27 cellular contexts compared by ENCODE assay signal in the genomic region with DNA sequence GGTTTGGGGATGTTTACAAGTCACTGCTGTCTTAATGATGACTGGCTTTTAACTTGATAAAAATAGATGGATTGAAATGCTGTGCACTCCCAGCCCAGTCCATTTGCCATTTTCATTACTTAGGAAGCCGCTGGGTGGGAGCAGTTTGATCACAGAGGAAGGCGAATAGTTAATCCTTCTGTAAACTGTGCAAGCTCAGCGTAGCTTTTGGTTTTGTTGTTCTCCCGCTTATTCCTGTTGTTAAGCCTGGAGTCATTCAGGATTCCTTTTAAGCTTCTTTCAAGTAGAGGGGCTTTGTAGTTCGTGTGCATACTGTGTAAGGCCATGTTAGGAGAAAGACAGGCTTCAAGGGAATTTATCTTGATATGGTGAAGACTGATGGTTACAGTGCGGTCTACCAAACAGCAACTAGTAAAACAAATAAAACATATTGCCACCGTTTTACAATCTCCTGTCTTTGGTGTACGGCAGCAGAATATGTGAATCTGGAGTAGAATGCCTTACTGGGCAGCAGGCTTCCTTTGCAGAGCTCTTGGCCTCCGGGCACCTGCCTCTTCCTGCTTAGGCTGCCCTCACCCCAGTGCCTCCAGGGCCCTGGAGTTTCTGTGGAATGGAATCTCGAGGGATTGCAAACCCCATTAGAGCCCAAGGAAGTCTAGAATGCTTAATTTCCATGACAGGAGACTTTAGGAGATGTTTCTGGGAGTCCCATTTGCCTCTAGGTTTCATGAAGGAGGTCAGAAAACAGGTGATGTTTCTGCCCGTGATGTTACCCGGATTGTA.
DNase-seq lines count a peak whose midpoint lies in the region; ATAC-seq and TF ChIP-seq lines count a peak whose summit lies in the region.
"Had no signal": no experiment of that assay in that cellular context is flagged by ENCODE, and none has a peak within 500 bp of the region (broad histone marks: within the 10 kb centered on the region; RNA-seq: fewer than 3 reads in every experiment).

No MANE protein-coding gene starts in this region.

- peak overlapping the region; percentile 25 for H3K27ac Mint-ChIP-seq in HFFc6
- no peak overlapping the region for H3K27ac Mint-ChIP-seq in T-cell
- H3K27ac Mint-ChIP-seq: activated CD4-positive, alpha-beta memory T cell treated with anti-CD3 and anti-CD28 coated beads for 36 hours; activated naive CD4-positive, alpha-beta T cell treated with anti-CD3 and anti-CD28 coated beads, Interleukin-2, amount 10 ng/mL, durations not matched to agents 7 days and 5 days; immature natural killer cell; type B pancreatic cell had no signal

- no peak for DNase-seq in HFFc6
- DNase-seq in hepatocyte (ENCODE audit: low spot score) = no peak
- no peak for DNase-seq in prostate gland (ENCODE audit: low spot score)
- DNase-seq in T-cell = no peak
- DNase-seq in esophagus muscularis mucosa (ENCODE audit: extremely low spot score) = no peak
- DNase-seq in SHP77 (lab: John Stamatoyannopoulos, UW) = no peak
- DNase-seq: activated CD4-positive, alpha-beta memory T cell treated with anti-CD3 and anti-CD28 coated beads for 36 hours; activated CD8-positive, alpha-beta memory T cell treated with anti-CD3 and anti-CD28 coated beads, Interleukin-2, amount 50 U/mL, for 48 hours; activated naive CD4-positive, alpha-beta T cell treated with anti-CD3 and anti-CD28 coated beads, Interleukin-2, amount 10 ng/mL, durations not matched to agents 7 days and 5 days; Caco-2; DMS79 treated with DMSO at 0.1 percent for 48 hours; gastrocnemius medialis; hypothalamus; immature natural killer cell; mesenchymal stem cell; NCI-H1092; NCI-H1694 treated with DMSO at 0.1 percent for 48 hours; NCI-H2227 treated with DMSO at 0.1 percent for 48 hours; NCI-H69; occipital lobe; SJCRH30; small intestine; stimulated activated CD4-positive, alpha-beta T cell treated with anti-CD3 and anti-CD28 coated beads, Interleukin-1b, Interleukin-23, amount 100 ng/mL, for 48 hours had no signal

- H3K27ac ChIP-seq in VCaP (peak overlapping the region; percentile 48), hepatocyte (no peak overlapping the region), prostate gland (peak overlapping the region; percentile 5 to 8), esophagus muscularis mucosa (replicated peaks in 1 of 4) (no peak overlapping the region)
- H3K27ac ChIP-seq: C4-2B, SJCRH30 had no signal

- CTCF ChIA-PET in T-cell (lab: Charles Lee) = no interaction called here

- no peaks in the 10 kb centered on the region for H3K36me3 ChIP-seq in hepatocyte (replicated peaks; ENCODE audit: insufficient read depth, low read depth)
- no peaks in the 10 kb centered on the region for H3K36me3 ChIP-seq in prostate gland
- peaks cover 0 to 46% (median 18%) of the 10 kb centered on the region in 4 donors for H3K36me3 ChIP-seq in esophagus muscularis mucosa

- H3K4me3 Mint-ChIP-seq in HFFc6 (no peak overlapping the region; the same call in 1 of the 2 replicates), T-cell (no peak overlapping the region)
- H3K4me3 Mint-ChIP-seq: activated CD4-positive, alpha-beta memory T cell treated with anti-CD3 and anti-CD28 coated beads for 36 hours; activated naive CD4-positive, alpha-beta T cell treated with anti-CD3 and anti-CD28 coated beads, Interleukin-2, amount 10 ng/mL, durations not matched to agents 7 days and 5 days; immature natural killer cell; type B pancreatic cell had no signal

- no peaks in the 10 kb centered on the region for H3K9me2 ChIP-seq in hepatocyte (replicated peaks; ENCODE audit: insufficient read depth)

- no peak for TF ChIP-seq EP300 in esophagus muscularis mucosa (IDR thresholded peaks at IDR 0.05)

- peak overlapping the region; percentile 39 for H3K4me2 ChIP-seq in hepatocyte

- no peak overlapping the region for H3K4me3 ChIP-seq in hepatocyte
- H3K4me3 ChIP-seq in prostate gland = no peak overlapping the region
- H3K4me3 ChIP-seq in esophagus muscularis mucosa = no peak overlapping the region
- H3K4me3 ChIP-seq: gastrocnemius medialis, SJCRH30 had no signal

- no peak overlapping the region for H2AFZ ChIP-seq in hepatocyte

- no peaks in the 10 kb centered on the region for H3K27me3 ChIP-seq in hepatocyte
- no peaks in the 10 kb centered on the region for H3K27me3 ChIP-seq in prostate gland (replicated peaks; ENCODE audit: insufficient read depth)
- no peaks in the 10 kb centered on the region for H3K27me3 ChIP-seq in esophagus muscularis mucosa
- H3K27me3 ChIP-seq: gastrocnemius medialis, SJCRH30 had no signal

- H3K27me3 Mint-ChIP-seq in HFFc6 (ENCODE audit: insufficient read depth) = peaks cover 11% of the 10 kb centered on the region
- peaks cover 2 to 4% of the 10 kb centered on the region in 2 donors for H3K27me3 Mint-ChIP-seq in T-cell
- H3K27me3 Mint-ChIP-seq: activated naive CD4-positive, alpha-beta T cell treated with anti-CD3 and anti-CD28 coated beads, Interleukin-2, amount 10 ng/mL, durations not matched to agents 7 days and 5 days; type B pancreatic cell had no signal

- TF ChIP-seq CTCF in HFFc6 (IDR thresholded peaks at IDR 0.05) (no peak), VCaP (conservative IDR thresholded peaks at IDR 0.05) (no peak), hepatocyte (IDR thresholded peaks at IDR 0.05; ENCODE audit: poor library complexity) (no peak), prostate gland (IDR thresholded peaks at IDR 0.05) (no peak), esophagus muscularis mucosa (IDR thresholded peaks at IDR 0.05) (no peak)

- H3K9me3 Mint-ChIP-seq in HFFc6 (no peaks in the 10 kb centered on the region), T-cell (no peaks in the 10 kb centered on the region)
- H3K9me3 Mint-ChIP-seq: activated CD4-positive, alpha-beta memory T cell treated with anti-CD3 and anti-CD28 coated beads for 36 hours; activated naive CD4-positive, alpha-beta T cell treated with anti-CD3 and anti-CD28 coated beads, Interleukin-2, amount 10 ng/mL, durations not matched to agents 7 days and 5 days; immature natural killer cell; type B pancreatic cell had no signal

- H3K36me3 Mint-ChIP-seq in HFFc6 (ENCODE audit: low read depth) (peaks cover 42% of the 10 kb centered on the region), T-cell (no peaks in the 10 kb centered on the region)
- H3K36me3 Mint-ChIP-seq: activated CD4-positive, alpha-beta memory T cell treated with anti-CD3 and anti-CD28 coated beads for 36 hours; activated naive CD4-positive, alpha-beta T cell treated with anti-CD3 and anti-CD28 coated beads, Interleukin-2, amount 10 ng/mL, durations not matched to agents 7 days and 5 days had no signal

- peaks cover 52% of the 10 kb centered on the region for H3K4me1 Mint-ChIP-seq in HFFc6 (ENCODE audit: low read depth)
- no peaks in the 10 kb centered on the region for H3K4me1 Mint-ChIP-seq in T-cell
- H3K4me1 Mint-ChIP-seq: activated naive CD4-positive, alpha-beta T cell treated with anti-CD3 and anti-CD28 coated beads, Interleukin-2, amount 10 ng/mL, durations not matched to agents 7 days and 5 days had no signal

- 38% methylated on average over 12 of the region's 12 CpGs for WGBS in hepatocyte (ENCODE audit: low lambda C conversion rate, missing lambda C conversion rate)
- 44% methylated on average over 12 of the region's 12 CpGs for WGBS in prostate gland
- WGBS in esophagus muscularis mucosa = 78% methylated on average over 12 of the region's 12 CpGs

- intact Hi-C loops in prostate gland (cut with DNase I) = no loop called here
- intact Hi-C loops in esophagus muscularis mucosa (cut with DNase I) = no loop called here

- H3K4me1 ChIP-seq in hepatocyte (ENCODE audit: insufficient read depth) = peaks cover 9% of the 10 kb centered on the region
- H3K4me1 ChIP-seq in prostate gland (replicated peaks) = no peaks in the 10 kb centered on the region
- peaks cover 9 to 50% (median 27%) of the 10 kb centered on the region in 4 donors for H3K4me1 ChIP-seq in esophagus muscularis mucosa
- H3K4me1 ChIP-seq: SJCRH30 had no signal

- peaks cover 10% of the 10 kb centered on the region for H3K79me2 ChIP-seq in hepatocyte

- TF ChIP-seq POLR2A in prostate gland (IDR thresholded peaks at IDR 0.05) (no peak), esophagus muscularis mucosa (IDR thresholded peaks at IDR 0.05; ENCODE audit: low read depth) (no peak)

- H3K9me3 ChIP-seq in hepatocyte (ENCODE audit: low read depth) (no peaks in the 10 kb centered on the region), prostate gland (no peaks in the 10 kb centered on the region), esophagus muscularis mucosa (no peaks in the 10 kb centered on the region)
- H3K9me3 ChIP-seq: Caco-2, gastrocnemius medialis, SJCRH30 had no signal

- POLR2A ChIA-PET in T-cell (lab: Charles Lee) = interaction anchor here in 1 of 2 donors (0.6 kb wide), 1 partner anchor 142 kb away, joined by 12 read pairs; a partner anchor contains a TSS

- no peak for ATAC-seq in T-cell (replicated peaks in 1 of 4)
- ATAC-seq: activated CD4-positive, CD25-positive, alpha-beta regulatory T cell treated with anti-CD3 and anti-CD28 coated beads, Interleukin-2, amount 50 U/mL, for 24 hours; gastrocnemius medialis had no signal

- peaks cover 9% of the 10 kb centered on the region for H4K20me1 ChIP-seq in hepatocyte (ENCODE audit: insufficient read depth, poor library complexity, severe bottlenecking)

Comparison
In these comparisons a context has a peak if more than half of its experiments do, and no peak if none do; other contexts are left out.
1. H3K27ac ChIP-seq: peak in VCaP (single experiment) and prostate gland (2 of 2); none in hepatocyte (single experiment) and esophagus muscularis mucosa (0 of 4).